2 cellular contexts compared by ENCODE assay signal in the genomic region with DNA sequence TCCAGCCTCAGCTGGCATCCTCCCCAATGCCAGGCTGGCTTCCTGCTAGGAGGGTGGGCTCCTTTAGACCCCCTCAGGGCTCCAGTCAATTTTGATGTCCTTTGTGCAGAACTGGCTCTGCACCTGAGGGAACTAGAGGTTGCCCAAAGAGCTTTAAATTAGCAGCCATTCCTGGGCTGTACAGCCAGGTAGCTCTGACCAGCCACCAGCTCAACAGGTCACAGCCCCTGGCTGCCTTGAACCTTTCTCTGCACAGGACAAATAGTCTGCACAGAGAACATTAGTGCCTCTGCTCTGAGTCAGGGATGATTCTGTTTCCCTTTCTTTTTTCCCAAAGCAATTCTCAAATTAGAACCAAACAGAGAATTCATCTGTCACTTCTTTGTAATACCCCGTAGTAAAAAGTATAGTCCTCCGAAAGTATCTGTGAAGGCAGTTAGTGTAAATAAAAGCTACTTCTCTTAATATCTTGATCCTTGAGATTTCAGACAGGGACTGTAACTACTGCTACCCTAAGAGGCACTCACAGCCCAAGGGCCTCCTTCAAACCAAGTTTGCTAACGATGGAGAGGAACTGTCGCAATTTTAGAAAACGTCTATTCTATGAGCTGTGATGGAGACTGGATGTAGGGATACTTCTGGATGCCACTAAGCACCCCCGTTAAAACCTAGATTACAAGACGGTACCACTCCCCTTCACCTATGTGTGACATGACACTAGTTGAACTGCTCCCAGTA.
TF ChIP-seq lines count a peak whose summit lies in the region.

No MANE protein-coding gene starts in this region.

TF ChIP-seq in SK-N-SH, 30 proteins besides CTCF, POLR2A, EP300 and RAD21 (continued from another document):
- TF ChIP-seq, protein P1, sequence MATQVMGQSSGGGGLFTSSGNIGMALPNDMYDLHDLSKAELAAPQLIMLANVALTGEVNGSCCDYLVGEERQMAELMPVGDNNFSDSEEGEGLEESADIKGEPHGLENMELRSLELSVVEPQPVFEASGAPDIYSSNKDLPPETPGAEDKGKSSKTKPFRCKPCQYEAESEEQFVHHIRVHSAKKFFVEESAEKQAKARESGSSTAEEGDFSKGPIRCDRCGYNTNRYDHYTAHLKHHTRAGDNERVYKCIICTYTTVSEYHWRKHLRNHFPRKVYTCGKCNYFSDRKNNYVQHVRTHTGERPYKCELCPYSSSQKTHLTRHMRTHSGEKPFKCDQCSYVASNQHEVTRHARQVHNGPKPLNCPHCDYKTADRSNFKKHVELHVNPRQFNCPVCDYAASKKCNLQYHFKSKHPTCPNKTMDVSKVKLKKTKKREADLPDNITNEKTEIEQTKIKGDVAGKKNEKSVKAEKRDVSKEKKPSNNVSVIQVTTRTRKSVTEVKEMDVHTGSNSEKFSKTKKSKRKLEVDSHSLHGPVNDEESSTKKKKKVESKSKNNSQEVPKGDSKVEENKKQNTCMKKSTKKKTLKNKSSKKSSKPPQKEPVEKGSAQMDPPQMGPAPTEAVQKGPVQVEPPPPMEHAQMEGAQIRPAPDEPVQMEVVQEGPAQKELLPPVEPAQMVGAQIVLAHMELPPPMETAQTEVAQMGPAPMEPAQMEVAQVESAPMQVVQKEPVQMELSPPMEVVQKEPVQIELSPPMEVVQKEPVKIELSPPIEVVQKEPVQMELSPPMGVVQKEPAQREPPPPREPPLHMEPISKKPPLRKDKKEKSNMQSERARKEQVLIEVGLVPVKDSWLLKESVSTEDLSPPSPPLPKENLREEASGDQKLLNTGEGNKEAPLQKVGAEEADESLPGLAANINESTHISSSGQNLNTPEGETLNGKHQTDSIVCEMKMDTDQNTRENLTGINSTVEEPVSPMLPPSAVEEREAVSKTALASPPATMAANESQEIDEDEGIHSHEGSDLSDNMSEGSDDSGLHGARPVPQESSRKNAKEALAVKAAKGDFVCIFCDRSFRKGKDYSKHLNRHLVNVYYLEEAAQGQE (IDR thresholded peaks at IDR 0.05; ENCODE audit: low read depth, low read length), result no peak
- TF ChIP-seq TEAD4 (IDR thresholded peaks at IDR 0.05; ENCODE audit: borderline replicate concordance, insufficient read depth) (no peak), GABPA (IDR thresholded peaks at IDR 0.05; ENCODE audit: low read depth) (no peak)

TF ChIP-seq in SK-N-SH treated with all-trans-retinoic acid at 6 μM for 48 hours, 23 proteins besides CTCF, POLR2A, EP300 and RAD21 (continued from another document):
- no peak for TF ChIP-seq ZNF8 (CRISPR knock-in tag; IDR thresholded peaks at IDR 0.05)
- TF ChIP-seq ARNTL (CRISPR knock-in tag; IDR thresholded peaks at IDR 0.05; ENCODE audit: borderline replicate concordance, low read depth), result no peak
- TF ChIP-seq, protein P2, sequence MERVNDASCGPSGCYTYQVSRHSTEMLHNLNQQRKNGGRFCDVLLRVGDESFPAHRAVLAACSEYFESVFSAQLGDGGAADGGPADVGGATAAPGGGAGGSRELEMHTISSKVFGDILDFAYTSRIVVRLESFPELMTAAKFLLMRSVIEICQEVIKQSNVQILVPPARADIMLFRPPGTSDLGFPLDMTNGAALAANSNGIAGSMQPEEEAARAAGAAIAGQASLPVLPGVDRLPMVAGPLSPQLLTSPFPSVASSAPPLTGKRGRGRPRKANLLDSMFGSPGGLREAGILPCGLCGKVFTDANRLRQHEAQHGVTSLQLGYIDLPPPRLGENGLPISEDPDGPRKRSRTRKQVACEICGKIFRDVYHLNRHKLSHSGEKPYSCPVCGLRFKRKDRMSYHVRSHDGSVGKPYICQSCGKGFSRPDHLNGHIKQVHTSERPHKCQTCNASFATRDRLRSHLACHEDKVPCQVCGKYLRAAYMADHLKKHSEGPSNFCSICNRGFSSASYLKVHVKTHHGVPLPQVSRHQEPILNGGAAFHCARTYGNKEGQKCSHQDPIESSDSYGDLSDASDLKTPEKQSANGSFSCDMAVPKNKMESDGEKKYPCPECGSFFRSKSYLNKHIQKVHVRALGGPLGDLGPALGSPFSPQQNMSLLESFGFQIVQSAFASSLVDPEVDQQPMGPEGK (CRISPR knock-in tag; IDR thresholded peaks at IDR 0.05; ENCODE audit: borderline replicate concordance), result no peak
- TF ChIP-seq TCF4 (CRISPR knock-in tag; IDR thresholded peaks at IDR 0.05; ENCODE audit: borderline replicate concordance), result no peak
- no peak for TF ChIP-seq PPARA (CRISPR knock-in tag; IDR thresholded peaks at IDR 0.05; ENCODE audit: borderline replicate concordance)
- TF ChIP-seq ZFP3 (CRISPR knock-in tag; IDR thresholded peaks at IDR 0.05), result no peak
- TF ChIP-seq OSR1 (CRISPR knock-in tag; IDR thresholded peaks at IDR 0.05), result no peak
- TF ChIP-seq, protein P3, sequence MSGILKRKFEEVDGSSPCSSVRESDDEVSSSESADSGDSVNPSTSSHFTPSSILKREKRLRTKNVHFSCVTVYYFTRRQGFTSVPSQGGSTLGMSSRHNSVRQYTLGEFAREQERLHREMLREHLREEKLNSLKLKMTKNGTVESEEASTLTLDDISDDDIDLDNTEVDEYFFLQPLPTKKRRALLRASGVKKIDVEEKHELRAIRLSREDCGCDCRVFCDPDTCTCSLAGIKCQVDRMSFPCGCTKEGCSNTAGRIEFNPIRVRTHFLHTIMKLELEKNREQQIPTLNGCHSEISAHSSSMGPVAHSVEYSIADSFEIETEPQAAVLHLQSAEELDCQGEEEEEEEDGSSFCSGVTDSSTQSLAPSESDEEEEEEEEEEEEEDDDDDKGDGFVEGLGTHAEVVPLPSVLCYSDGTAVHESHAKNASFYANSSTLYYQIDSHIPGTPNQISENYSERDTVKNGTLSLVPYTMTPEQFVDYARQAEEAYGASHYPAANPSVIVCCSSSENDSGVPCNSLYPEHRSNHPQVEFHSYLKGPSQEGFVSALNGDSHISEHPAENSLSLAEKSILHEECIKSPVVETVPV (CRISPR knock-in tag; IDR thresholded peaks at IDR 0.05), result no peak
- no peak for TF ChIP-seq ZC3H10 (CRISPR knock-in tag; IDR thresholded peaks at IDR 0.05)
